In genomic region chr11:57668467-57668890, GRCh38 we compare ENCODE assay signal across 8 cellular contexts. TPM values are rescaled to one million over a fixed set of nuclear protein-coding genes. Genes with fewer than 3 reads are reported as not detected.
A peak's percentile ranks its signal among the peaks of the same experiment; 100 is the strongest.
DNase-seq lines count a peak whose midpoint lies in the region; ATAC-seq lines count a peak whose summit lies in the region.

No MANE protein-coding gene starts in this region.

- intact Hi-C loops in activated T-helper 1 cell treated with anti-CD3 and anti-CD28 coated beads, Interleukin-12 subunit alpha, Interleukin-12 subunit beta, Interleukin-2, Interleukin-4 antibody, amounts not matched to agents 30 ng/mL and 10 ng/mL and 1 ng/mL, durations not matched to agents 14 hours and 24 hours and 36 hours (cut with micrococcal nuclease), result loop anchor here (1.0 to 10.0 kb wide), 9 partner anchors 11 to 1946 kb away; partner anchors contain the start of genes CLP1, FAM111A, MED19 and OSBP
- intact Hi-C loops in left ventricle myocardium superior (cut with micrococcal nuclease), result loop anchor here (2.0 kb wide), 2 partner anchors 44 to 74 kb away; partner anchors contain the start of genes MED19 and TMX2

- H3K4me1 ChIP-seq in HUES48 (ENCODE audit: control insufficient read depth, insufficient read depth, low read length), result no peaks in the 10 kb centered on the region; the same call in none of the 2 replicates

- H3K4me3 ChIP-seq in HUES48 (ENCODE audit: low read depth, low read length), result peak overlapping the region; percentile 94
- H3K4me3 ChIP-seq in skin epidermis, result peak overlapping the region; percentile 81 to 94 (median 88)

- peaks cover 16% of the 10 kb centered on the region for H3K36me3 Mint-ChIP-seq in activated T-helper 1 cell treated with anti-CD3 and anti-CD28 coated beads, Interleukin-12 subunit alpha, Interleukin-12 subunit beta, Interleukin-2, Interleukin-4 antibody, amounts not matched to agents 30 ng/mL and 10 ng/mL and 1 ng/mL, durations not matched to agents 14 hours and 24 hours and 36 hours (ENCODE audit: low read depth)

- peak overlapping the region; percentile 94 for H3K27ac ChIP-seq in HUES48 (ENCODE audit: low read depth, low read length)
- H3K27ac ChIP-seq in skin epidermis, result peak overlapping the region; percentile 89 to 100 (median 99)

- peaks cover 36% of the 10 kb centered on the region for H3K4me1 Mint-ChIP-seq in activated T-helper 1 cell treated with anti-CD3 and anti-CD28 coated beads, Interleukin-12 subunit alpha, Interleukin-12 subunit beta, Interleukin-2, Interleukin-4 antibody, amounts not matched to agents 30 ng/mL and 10 ng/mL and 1 ng/mL, durations not matched to agents 14 hours and 24 hours and 36 hours (ENCODE audit: low read depth)

- H3K4me3 Mint-ChIP-seq in activated T-helper 1 cell treated with anti-CD3 and anti-CD28 coated beads, Interleukin-12 subunit alpha, Interleukin-12 subunit beta, Interleukin-2, Interleukin-4 antibody, amounts not matched to agents 30 ng/mL and 10 ng/mL and 1 ng/mL, durations not matched to agents 14 hours and 24 hours and 36 hours, result peak overlapping the region; percentile 99

- peak overlapping the region; percentile 100 for H3K9ac ChIP-seq in HUES48 (ENCODE audit: low read depth, low read length)

- H3K9me3 ChIP-seq in HUES48 (ENCODE audit: control insufficient read depth, insufficient read depth, low read length), result no peaks in the 10 kb centered on the region

- peak; percentile 0 for ATAC-seq in GM18868 (IDR thresholded peaks at IDR 0.05; ENCODE audit: unreplicated experiment)
- peak; percentile 0 for ATAC-seq in left ventricle myocardium superior

- no peaks in the 10 kb centered on the region for H3K9me3 Mint-ChIP-seq in activated T-helper 1 cell treated with anti-CD3 and anti-CD28 coated beads, Interleukin-12 subunit alpha, Interleukin-12 subunit beta, Interleukin-2, Interleukin-4 antibody, amounts not matched to agents 30 ng/mL and 10 ng/mL and 1 ng/mL, durations not matched to agents 14 hours and 24 hours and 36 hours

- H3K27ac Mint-ChIP-seq in activated T-helper 1 cell treated with anti-CD3 and anti-CD28 coated beads, Interleukin-12 subunit alpha, Interleukin-12 subunit beta, Interleukin-2, Interleukin-4 antibody, amounts not matched to agents 30 ng/mL and 10 ng/mL and 1 ng/mL, durations not matched to agents 14 hours and 24 hours and 36 hours, result peak overlapping the region; percentile 97

- no peaks in the 10 kb centered on the region for H3K27me3 Mint-ChIP-seq in activated T-helper 1 cell treated with anti-CD3 and anti-CD28 coated beads, Interleukin-12 subunit alpha, Interleukin-12 subunit beta, Interleukin-2, Interleukin-4 antibody, amounts not matched to agents 30 ng/mL and 10 ng/mL and 1 ng/mL, durations not matched to agents 14 hours and 24 hours and 36 hours (ENCODE audit: insufficient read depth)

- H3K36me3 ChIP-seq in HUES48 (ENCODE audit: control insufficient read depth, insufficient read depth, low read length), result peaks cover 20% of the 10 kb centered on the region

- H3K27me3 ChIP-seq in HUES48 (ENCODE audit: control insufficient read depth, insufficient read depth, low read length), result no peaks in the 10 kb centered on the region

- DNase-seq in AG08396 (ENCODE audit: low spot score) (peak; percentile 43), left ventricle myocardium superior (no peak), NCI-H187 treated with DMSO at 0.1 percent for 48 hours (lab: John Stamatoyannopoulos, UW) (no peak), D341Med (ENCODE audit: low spot score) (no peak)
- DNase-seq in activated T-helper 1 cell treated with anti-CD3 and anti-CD28 coated beads, Interleukin-12 subunit alpha, Interleukin-12 subunit beta, Interleukin-2, Interleukin-4 antibody, amounts not matched to agents 30 ng/mL and 10 ng/mL and 1 ng/mL, durations not matched to agents 14 hours and 24 hours and 36 hours (ENCODE audit: low spot score), result no peak

RNA-seq across cellular contexts. Expression of gene ZDHHC5, which starts 0.6 kb away (rescaled TPM):
- 78.4 and 79.1 TPM in 2 replicates for total RNA-seq in activated T-helper 1 cell treated with anti-CD3 and anti-CD28 coated beads, Interleukin-12 subunit alpha, Interleukin-12 subunit beta, Interleukin-2, Interleukin-4 antibody, amounts not matched to agents 30 ng/mL and 10 ng/mL and 1 ng/mL, durations not matched to agents 14 hours and 24 hours and 36 hours
- total RNA-seq in left ventricle myocardium superior, result 47.8 TPM

RNA-seq across cellular contexts. Expression of gene CLP1, which starts 10.9 kb away (rescaled TPM):
- total RNA-seq in activated T-helper 1 cell treated with anti-CD3 and anti-CD28 coated beads, Interleukin-12 subunit alpha, Interleukin-12 subunit beta, Interleukin-2, Interleukin-4 antibody, amounts not matched to agents 30 ng/mL and 10 ng/mL and 1 ng/mL, durations not matched to agents 14 hours and 24 hours and 36 hours, result 17.8 and 19.1 TPM in 2 replicates
- 7.7 TPM for total RNA-seq in left ventricle myocardium superior

RNA-seq across cellular contexts. Expression of gene YPEL4, which starts 18.8 kb away (rescaled TPM):
- total RNA-seq in activated T-helper 1 cell treated with anti-CD3 and anti-CD28 coated beads, Interleukin-12 subunit alpha, Interleukin-12 subunit beta, Interleukin-2, Interleukin-4 antibody, amounts not matched to agents 30 ng/mL and 10 ng/mL and 1 ng/mL, durations not matched to agents 14 hours and 24 hours and 36 hours, result 0.26 and 0.39 TPM in 2 replicates
- total RNA-seq in left ventricle myocardium superior, result 1.2 TPM

RNA-seq across cellular contexts. Expression of gene MED19, which starts 43.5 kb away (rescaled TPM):
- total RNA-seq in activated T-helper 1 cell treated with anti-CD3 and anti-CD28 coated beads, Interleukin-12 subunit alpha, Interleukin-12 subunit beta, Interleukin-2, Interleukin-4 antibody, amounts not matched to agents 30 ng/mL and 10 ng/mL and 1 ng/mL, durations not matched to agents 14 hours and 24 hours and 36 hours, result 14.9 TPM in 2 replicates
- total RNA-seq in left ventricle myocardium superior, result 8.8 TPM

RNA-seq across cellular contexts. Expression of gene TMX2, which starts 43.9 kb away (rescaled TPM):
- 95.9 and 96.8 TPM in 2 replicates for total RNA-seq in activated T-helper 1 cell treated with anti-CD3 and anti-CD28 coated beads, Interleukin-12 subunit alpha, Interleukin-12 subunit beta, Interleukin-2, Interleukin-4 antibody, amounts not matched to agents 30 ng/mL and 10 ng/mL and 1 ng/mL, durations not matched to agents 14 hours and 24 hours and 36 hours
- total RNA-seq in left ventricle myocardium superior, result 65.6 TPM
